ENCODE assay signal across 17 cellular contexts in genomic region chr4:8081621-8082516, GRCh38.
"Had no signal": no experiment of that assay in that cellular context is flagged by ENCODE, and none has a peak within 500 bp of the region (broad histone marks: within the 10 kb centered on the region; RNA-seq: fewer than 3 reads in every experiment).

No MANE protein-coding gene starts in this region.

- H3K27ac Mint-ChIP-seq: activated B cell treated with CpG ODN at 0.5 μM for 24 hours; activated naive CD4-positive, alpha-beta T cell treated with anti-CD3 and anti-CD28 coated beads for 36 hours; activated T-helper 17 cell treated with anti-CD3 and anti-CD28 coated beads, Interleukin-2, amount 50 U/mL, for 72 hours; endodermal cell; immature natural killer cell; natural killer cell treated with Interleukin-12 subunit alpha and Interleukin-12 subunit beta and Interleukin-15 and Interleukin-18, amount 100 ng/mL, for 72 hours had no signal

- H3K27me3 Mint-ChIP-seq: activated B cell treated with CpG ODN at 0.5 μM for 24 hours; activated T-helper 17 cell treated with anti-CD3 and anti-CD28 coated beads, Interleukin-2, amount 50 U/mL, for 72 hours; central memory CD8-positive, alpha-beta T cell had no signal

- H3K27me3 ChIP-seq: ovary, stomach had no signal

- H3K36me3 ChIP-seq: ovary, stomach, thoracic aorta had no signal

- H3K4me3 Mint-ChIP-seq: activated B cell treated with CpG ODN at 0.5 μM for 24 hours; activated naive CD4-positive, alpha-beta T cell treated with anti-CD3 and anti-CD28 coated beads for 36 hours; activated T-helper 17 cell treated with anti-CD3 and anti-CD28 coated beads, Interleukin-2, amount 50 U/mL, for 72 hours; central memory CD8-positive, alpha-beta T cell; endodermal cell; immature natural killer cell; natural killer cell treated with Interleukin-12 subunit alpha and Interleukin-12 subunit beta and Interleukin-15 and Interleukin-18, amount 100 ng/mL, for 72 hours had no signal

- H3K9me3 ChIP-seq: ovary, stomach, thoracic aorta had no signal

- H3K9me3 Mint-ChIP-seq: activated B cell treated with CpG ODN at 0.5 μM for 24 hours; activated naive CD4-positive, alpha-beta T cell treated with anti-CD3 and anti-CD28 coated beads for 36 hours; activated T-helper 17 cell treated with anti-CD3 and anti-CD28 coated beads, Interleukin-2, amount 50 U/mL, for 72 hours; central memory CD8-positive, alpha-beta T cell; endodermal cell; immature natural killer cell; natural killer cell treated with Interleukin-12 subunit alpha and Interleukin-12 subunit beta and Interleukin-15 and Interleukin-18, amount 100 ng/mL, for 72 hours had no signal

- H3K4me3 ChIP-seq: ovary, stomach, thoracic aorta had no signal

- ATAC-seq: activated T-helper 17 cell treated with anti-CD3 and anti-CD28 coated beads, Interleukin-2, amount 50 U/mL, for 72 hours; left cardiac atrium; natural killer cell treated with Interleukin-12 subunit alpha and Interleukin-12 subunit beta and Interleukin-15 and Interleukin-18, amount 100 ng/mL, for 72 hours had no signal

- DNase-seq: activated B cell treated with CpG ODN at 0.5 μM for 24 hours; activated CD4-positive, alpha-beta T cell treated with anti-CD3 and anti-CD28 coated beads, Interleukin-2, amount 50 U/mL, for 1 hour; activated naive CD4-positive, alpha-beta T cell treated with anti-CD3 and anti-CD28 coated beads for 36 hours; activated T-cell treated with anti-CD3 and anti-CD28 coated beads for 4 hours; endodermal cell; erythroblast; immature natural killer cell; left cardiac atrium; ovary; retina; stimulated activated CD4-positive, alpha-beta T cell treated with anti-CD3 and anti-CD28 coated beads, Interleukin-15, amount 100 ng/mL, for 24 hours; stimulated activated CD4-positive, alpha-beta T cell treated with anti-CD3 and anti-CD28 coated beads, Interleukin-4, amount 100 ng/mL, for 24 hours; stomach had no signal

- H3K4me1 Mint-ChIP-seq: activated B cell treated with CpG ODN at 0.5 μM for 24 hours; activated T-helper 17 cell treated with anti-CD3 and anti-CD28 coated beads, Interleukin-2, amount 50 U/mL, for 72 hours; immature natural killer cell had no signal

- H3K36me3 Mint-ChIP-seq: immature natural killer cell; natural killer cell treated with Interleukin-12 subunit alpha and Interleukin-12 subunit beta and Interleukin-15 and Interleukin-18, amount 100 ng/mL, for 72 hours had no signal

- H3K27ac ChIP-seq: ovary, stomach, thoracic aorta had no signal
